Comparison of ENCODE assay signal across 10 cellular contexts in the genomic region with DNA sequence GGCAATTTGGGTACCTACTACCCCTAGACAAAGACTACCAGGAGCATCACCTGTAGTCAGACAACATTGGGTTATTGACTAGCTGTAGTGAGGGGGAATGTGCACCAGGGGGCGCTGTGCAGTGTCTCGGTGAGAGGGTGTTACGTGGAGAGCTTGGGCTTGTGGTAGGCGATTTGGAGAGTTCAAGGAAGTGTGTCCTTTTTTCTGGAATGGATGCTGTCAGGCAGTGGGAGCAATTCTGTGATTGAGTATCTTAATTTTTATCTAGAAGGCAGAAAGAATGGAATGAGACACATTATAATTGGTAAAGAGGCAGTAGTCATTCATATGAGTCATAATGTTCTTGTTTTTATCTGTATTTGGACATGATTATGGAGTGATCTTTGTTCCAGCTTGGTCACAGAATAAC.
DNase-seq lines count a peak whose midpoint lies in the region; ATAC-seq and TF ChIP-seq lines count a peak whose summit lies in the region.
"Had no signal": no experiment of that assay in that cellular context is flagged by ENCODE, and none has a peak within 500 bp of the region (broad histone marks: within the 10 kb centered on the region; RNA-seq: fewer than 3 reads in every experiment).

No MANE protein-coding gene starts in this region.

- H3K36me3 ChIP-seq in GM23338 (ENCODE audit: insufficient read depth) (no peaks in the 10 kb centered on the region), heart right ventricle (no peaks in the 10 kb centered on the region)

- peak; percentile 81 to 88 for TF ChIP-seq CTCF in GM23338 (conservative IDR thresholded peaks at IDR 0.05; ENCODE audit: low read depth in 2 of 2)
- TF ChIP-seq CTCF in NB4 (IDR thresholded peaks at IDR 0.05; ENCODE audit: low read depth, low read length) = peak; percentile 81
- TF ChIP-seq CTCF in heart right ventricle (IDR thresholded peaks at IDR 0.05) = peak in 8 of 9 donors; percentile 39 to 71 (median 64)

- 14 to 17% methylated on average over 4 of the region's 4 CpGs for WGBS in heart right ventricle, 2 donors

- H2AFZ ChIP-seq in GM23338 = 0 out of 2 replicates have a peak overlapping the region, but pooled peaks have one; percentile 14

- H3K4me2 ChIP-seq in GM23338 = no peak overlapping the region

- H3K79me2 ChIP-seq in GM23338 (replicated peaks; ENCODE audit: insufficient read depth) = no peaks in the 10 kb centered on the region

- H3F3A ChIP-seq in GM23338 (replicated peaks; ENCODE audit: low read depth) = no peaks in the 10 kb centered on the region

- H3K9me3 ChIP-seq in heart right ventricle = no peaks in the 10 kb centered on the region

- H3K9me3 Mint-ChIP-seq in GM23338 = peaks cover 13% of the 10 kb centered on the region

- intact Hi-C loops in heart right ventricle (cut with DNase I) = loop anchor here in 9 of 10 donors (1.0 to 10.0 kb wide), 5 partner anchors 89 to 92 kb away; no protein-coding TSS in a partner anchor

- H3K27me3 ChIP-seq in GM23338 (ENCODE audit: insufficient read depth) = no peaks in the 10 kb centered on the region
- no peaks in the 10 kb centered on the region for H3K27me3 ChIP-seq in heart right ventricle

- H3K27ac Mint-ChIP-seq in GM23338 = no peak overlapping the region
- H3K27ac Mint-ChIP-seq: CD4-positive, CD25-positive, alpha-beta regulatory T cell; dendritic cell treated with granulocyte-macrophage colony-stimulating factor and Interleukin-4, amounts not matched to agents 40 ng/mL and 50 ng/mL, for 4 days had no signal

- DNase-seq in NCI-H2107 treated with DMSO at 0.1 percent for 48 hours (lab: John Stamatoyannopoulos, UW; ENCODE audit: unreplicated experiment) = peak; percentile 16
- DNase-seq in NCI-H2107 (lab: John Stamatoyannopoulos, UW) = no peak
- peak; percentile 76 for DNase-seq in GM23338 (ENCODE audit: low spot score)
- peak; percentile 47 for DNase-seq in NB4 (ENCODE audit: low read depth)
- peak; percentile 76 to 80 for DNase-seq in activated T-cell treated with anti-CD3 and anti-CD28 coated beads, Interleukin-2, amount 50 U/mL, for 48 hours
- peak; percentile 25 to 29 for DNase-seq in heart right ventricle
- peak; percentile 36 to 54 for DNase-seq in stimulated activated CD4-positive, alpha-beta T cell treated with anti-CD3 and anti-CD28 coated beads, Interleukin-4, amount 100 ng/mL, for 48 hours (ENCODE audit: low read depth in 2 of 2)

- H3K27me3 Mint-ChIP-seq in GM23338 (ENCODE audit: insufficient read depth, low read depth, poor library complexity) = peaks cover 2% of the 10 kb centered on the region
- H3K27me3 Mint-ChIP-seq: CD4-positive, CD25-positive, alpha-beta regulatory T cell; dendritic cell treated with granulocyte-macrophage colony-stimulating factor and Interleukin-4, amounts not matched to agents 40 ng/mL and 50 ng/mL, for 4 days had no signal

- H3K36me3 Mint-ChIP-seq in GM23338 (ENCODE audit: low read depth) = no peaks in the 10 kb centered on the region; the same call in 2 of the 3 replicates
- H3K36me3 Mint-ChIP-seq: CD4-positive, CD25-positive, alpha-beta regulatory T cell had no signal

- no peaks in the 10 kb centered on the region for H4K20me1 ChIP-seq in GM23338 (replicated peaks; ENCODE audit: insufficient read depth)

- H3K4me3 ChIP-seq in GM23338 (no peak overlapping the region), NB4 (ENCODE audit: low read depth, low read length) (no peak overlapping the region), heart right ventricle (no peak overlapping the region)

- no peaks in the 10 kb centered on the region for H3K4me1 ChIP-seq in GM23338 (ENCODE audit: insufficient read depth)
- no peaks in the 10 kb centered on the region for H3K4me1 ChIP-seq in heart right ventricle

- no peak for TF ChIP-seq POLR2A in NB4 (IDR thresholded peaks at IDR 0.05; ENCODE audit: extremely low read depth, insufficient read length)

- H3K4me3 Mint-ChIP-seq in GM23338 = no peak overlapping the region
- H3K4me3 Mint-ChIP-seq: CD4-positive, CD25-positive, alpha-beta regulatory T cell; dendritic cell treated with granulocyte-macrophage colony-stimulating factor and Interleukin-4, amounts not matched to agents 40 ng/mL and 50 ng/mL, for 4 days had no signal

- H3K4me1 Mint-ChIP-seq in GM23338 = no peaks in the 10 kb centered on the region
- H3K4me1 Mint-ChIP-seq: CD4-positive, CD25-positive, alpha-beta regulatory T cell had no signal

- no peak overlapping the region for H3K27ac ChIP-seq in GM23338 (ENCODE audit: low read depth)
- no peak overlapping the region for H3K27ac ChIP-seq in heart right ventricle

- ATAC-seq in GM23338 (peak; percentile 96), heart right ventricle (peak in 5 of 8 donors; percentile 34 to 71 (median 45)), HG02763 (IDR thresholded peaks at IDR 0.05; ENCODE audit: unreplicated experiment) (no peak)

- H3K9me2 ChIP-seq in GM23338 (ENCODE audit: insufficient read depth) = peaks cover 12% of the 10 kb centered on the region; the same call in 1 of the 2 replicates

TF ChIP-seq in GM23338, 12 proteins besides CTCF, POLR2A, EP300 and RAD21:
- TF ChIP-seq CREB1 (CRISPR knock-in tag; IDR thresholded peaks at IDR 0.05; ENCODE audit: low read depth) (0 out of 2 replicates have a peak, but pooled peaks have one; percentile 18), ZNF331 (CRISPR knock-in tag; IDR thresholded peaks at IDR 0.05; ENCODE audit: low read depth) (no peak), NANOG (IDR thresholded peaks at IDR 0.05; ENCODE audit: borderline replicate concordance) (no peak), ZNF114 (CRISPR knock-in tag; IDR thresholded peaks at IDR 0.05) (no peak)
- TF ChIP-seq, protein P1, sequence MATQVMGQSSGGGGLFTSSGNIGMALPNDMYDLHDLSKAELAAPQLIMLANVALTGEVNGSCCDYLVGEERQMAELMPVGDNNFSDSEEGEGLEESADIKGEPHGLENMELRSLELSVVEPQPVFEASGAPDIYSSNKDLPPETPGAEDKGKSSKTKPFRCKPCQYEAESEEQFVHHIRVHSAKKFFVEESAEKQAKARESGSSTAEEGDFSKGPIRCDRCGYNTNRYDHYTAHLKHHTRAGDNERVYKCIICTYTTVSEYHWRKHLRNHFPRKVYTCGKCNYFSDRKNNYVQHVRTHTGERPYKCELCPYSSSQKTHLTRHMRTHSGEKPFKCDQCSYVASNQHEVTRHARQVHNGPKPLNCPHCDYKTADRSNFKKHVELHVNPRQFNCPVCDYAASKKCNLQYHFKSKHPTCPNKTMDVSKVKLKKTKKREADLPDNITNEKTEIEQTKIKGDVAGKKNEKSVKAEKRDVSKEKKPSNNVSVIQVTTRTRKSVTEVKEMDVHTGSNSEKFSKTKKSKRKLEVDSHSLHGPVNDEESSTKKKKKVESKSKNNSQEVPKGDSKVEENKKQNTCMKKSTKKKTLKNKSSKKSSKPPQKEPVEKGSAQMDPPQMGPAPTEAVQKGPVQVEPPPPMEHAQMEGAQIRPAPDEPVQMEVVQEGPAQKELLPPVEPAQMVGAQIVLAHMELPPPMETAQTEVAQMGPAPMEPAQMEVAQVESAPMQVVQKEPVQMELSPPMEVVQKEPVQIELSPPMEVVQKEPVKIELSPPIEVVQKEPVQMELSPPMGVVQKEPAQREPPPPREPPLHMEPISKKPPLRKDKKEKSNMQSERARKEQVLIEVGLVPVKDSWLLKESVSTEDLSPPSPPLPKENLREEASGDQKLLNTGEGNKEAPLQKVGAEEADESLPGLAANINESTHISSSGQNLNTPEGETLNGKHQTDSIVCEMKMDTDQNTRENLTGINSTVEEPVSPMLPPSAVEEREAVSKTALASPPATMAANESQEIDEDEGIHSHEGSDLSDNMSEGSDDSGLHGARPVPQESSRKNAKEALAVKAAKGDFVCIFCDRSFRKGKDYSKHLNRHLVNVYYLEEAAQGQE (IDR thresholded peaks at IDR 0.05; ENCODE audit: unreplicated experiment) = no peak
